Comparison of ENCODE assay signal across 21 cellular contexts in the genomic region with DNA sequence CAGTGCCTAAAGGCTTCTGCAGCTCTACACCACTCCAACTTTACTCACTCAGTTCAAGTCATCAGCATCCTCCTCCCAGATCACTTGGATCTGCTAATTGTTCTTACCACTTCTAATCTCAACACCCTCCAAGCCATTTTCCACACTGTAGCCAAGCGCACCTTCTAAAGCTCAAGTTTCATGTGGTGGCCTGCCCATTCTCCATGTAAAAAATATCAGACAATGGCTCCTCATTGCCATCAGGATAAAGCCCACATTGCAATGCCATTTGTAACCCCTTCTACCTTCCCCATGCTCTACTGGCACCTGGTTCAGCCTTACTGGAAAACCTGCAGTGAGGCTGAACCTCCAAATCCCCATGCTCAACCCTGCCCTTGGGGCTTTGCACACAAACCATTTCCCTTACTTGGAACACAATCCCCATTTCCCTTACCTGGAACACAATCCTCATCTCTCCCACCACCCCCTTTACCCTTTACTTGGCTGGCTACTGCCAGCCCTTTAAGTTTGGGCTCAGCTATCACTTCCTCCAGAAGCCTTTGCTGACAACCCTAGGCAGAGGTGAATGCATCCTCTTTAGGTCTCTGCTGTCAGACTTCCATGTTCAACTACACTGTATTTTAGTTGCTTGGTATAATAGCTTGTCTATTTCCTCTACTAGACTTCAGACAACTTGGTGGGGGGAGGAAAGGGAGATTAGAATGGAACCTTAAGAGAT.
DNase-seq lines count a peak whose midpoint lies in the region; ATAC-seq and TF ChIP-seq lines count a peak whose summit lies in the region.
"Had no signal": no experiment of that assay in that cellular context is flagged by ENCODE, and none has a peak within 500 bp of the region (broad histone marks: within the 10 kb centered on the region; RNA-seq: fewer than 3 reads in every experiment).

No MANE protein-coding gene starts in this region.

- no peaks in the 10 kb centered on the region for H3K27me3 ChIP-seq in cardiac muscle cell
- H3K27me3 ChIP-seq in mesendoderm (ENCODE audit: insufficient read depth, low read length, poor library complexity), result no peaks in the 10 kb centered on the region
- peaks cover 19% of the 10 kb centered on the region for H3K27me3 ChIP-seq in A673 (replicated peaks; ENCODE audit: insufficient read depth, low read depth, low read length, poor library complexity)
- H3K27me3 ChIP-seq in tibial artery, result no peaks in the 10 kb centered on the region

- no peaks in the 10 kb centered on the region for H3K36me3 ChIP-seq in cardiac muscle cell
- H3K36me3 ChIP-seq in mesendoderm (ENCODE audit: control insufficient read depth, insufficient read depth, low read length), result no peaks in the 10 kb centered on the region
- H3K36me3 ChIP-seq in A673 (ENCODE audit: insufficient read depth, low read length, poor library complexity, severe bottlenecking), result no peaks in the 10 kb centered on the region
- H3K36me3 ChIP-seq in tibial artery, result no peaks in the 10 kb centered on the region

- no peak overlapping the region for H3K56ac ChIP-seq in mesendoderm (ENCODE audit: low read length)

- H3K18ac ChIP-seq in mesendoderm (ENCODE audit: low read length), result peak overlapping the region; percentile 32

- no peak overlapping the region for H4K8ac ChIP-seq in mesendoderm (ENCODE audit: low read depth, low read length)

- H3K79me1 ChIP-seq in mesendoderm (ENCODE audit: low read length), result peaks cover 31% of the 10 kb centered on the region

- H3K4me1 Mint-ChIP-seq in stimulated activated memory B cell treated with anti-CD40 and anti-IgM and Interleukin-4, amounts not matched to agents 10 μg/mL and 1 μg/mL and 100 μg/mL, for 72 hours, result no peaks in the 10 kb centered on the region

- peak overlapping the region; percentile 22 for H2BK5ac ChIP-seq in mesendoderm (ENCODE audit: low read length)

- H3K4me3 ChIP-seq in cardiac muscle cell (no peak overlapping the region), mesendoderm (ENCODE audit: low read length) (no peak overlapping the region), A673 (ENCODE audit: low read depth, low read length, poor library complexity, severe bottlenecking) (no peak overlapping the region), tibial artery (no peak overlapping the region)
- H3K4me3 ChIP-seq: PC-9, SK-N-MC had no signal

- H3K27ac ChIP-seq in cardiac muscle cell (peak overlapping the region; percentile 85), caudate nucleus (ENCODE audit: low read depth, low read length) (peak overlapping the region; percentile 77), mesendoderm (ENCODE audit: low read depth, low read length) (no peak overlapping the region), A673 (ENCODE audit: low read depth, low read length, poor library complexity, severe bottlenecking) (no peak overlapping the region), tibial artery (no peak overlapping the region)
- H3K27ac ChIP-seq: PC-9, SK-N-MC had no signal

- no peak overlapping the region for H3K27ac Mint-ChIP-seq in stimulated activated memory B cell treated with anti-CD40 and anti-IgM and Interleukin-4, amounts not matched to agents 10 μg/mL and 1 μg/mL and 100 μg/mL, for 72 hours
- H3K27ac Mint-ChIP-seq: CD8-positive, alpha-beta T cell had no signal

- no peak overlapping the region for H3K4me3 Mint-ChIP-seq in stimulated activated memory B cell treated with anti-CD40 and anti-IgM and Interleukin-4, amounts not matched to agents 10 μg/mL and 1 μg/mL and 100 μg/mL, for 72 hours
- H3K4me3 Mint-ChIP-seq: CD8-positive, alpha-beta T cell had no signal

- H3K4ac ChIP-seq in mesendoderm (ENCODE audit: low read depth, low read length), result no peak overlapping the region

- ATAC-seq in Right ventricle myocardium inferior (no peak), HG03159 (IDR thresholded peaks at IDR 0.05; ENCODE audit: unreplicated experiment) (no peak)
- no peak for ATAC-seq in stimulated activated memory B cell treated with anti-CD40 and anti-IgM and Interleukin-4, amounts not matched to agents 10 μg/mL and 1 μg/mL and 100 μg/mL, for 72 hours
- ATAC-seq: CD8-positive, alpha-beta T cell had no signal

- no peak for DNase-seq in cardiac muscle cell (ENCODE audit: low read depth in 1 of 2, low spot score in 1 of 2)
- no peak for DNase-seq in Right ventricle myocardium inferior (ENCODE audit: missing footprints)
- no peak for DNase-seq in caudate nucleus (lab: John Stamatoyannopoulos, UW)
- DNase-seq in mesendoderm, result peak; percentile 65
- DNase-seq in A673 (ENCODE audit: low spot score), result no peak
- no peak for DNase-seq in tibial artery
- DNase-seq: 8988T; AML-193; Calu3; CD8-positive, alpha-beta T cell; DMS153; Kasumi-1; NCI-H1048; NCI-H1417 treated with DMSO at 0.1 percent for 48 hours; NCI-H187; PC-9; RPMI8226; SHP77 treated with DMSO at 0.1 percent for 48 hours had no signal

- H2AK5ac ChIP-seq in mesendoderm (ENCODE audit: low read length), result no peak overlapping the region

- no peak overlapping the region for H3K9ac ChIP-seq in mesendoderm (ENCODE audit: low read length)

- H3K4me1 ChIP-seq in cardiac muscle cell (ENCODE audit: low read depth) (peaks cover 92% of the 10 kb centered on the region), mesendoderm (ENCODE audit: control insufficient read depth, low read depth, low read length) (peaks cover 42% of the 10 kb centered on the region), A673 (ENCODE audit: insufficient read depth, low read length, poor library complexity, severe bottlenecking) (peaks cover 14% of the 10 kb centered on the region), tibial artery (peaks cover 0 to 4% (median 1%) of the 10 kb centered on the region in 4 donors)

- H3K4me2 ChIP-seq in mesendoderm (ENCODE audit: low read length), result no peak overlapping the region
- H3K4me2 ChIP-seq: PC-9 had no signal

- no peaks in the 10 kb centered on the region for H3K9me3 Mint-ChIP-seq in stimulated activated memory B cell treated with anti-CD40 and anti-IgM and Interleukin-4, amounts not matched to agents 10 μg/mL and 1 μg/mL and 100 μg/mL, for 72 hours
- H3K9me3 Mint-ChIP-seq: CD8-positive, alpha-beta T cell had no signal

- H3K23ac ChIP-seq in mesendoderm (ENCODE audit: low read length), result no peak overlapping the region

- WGBS in mesendoderm (ENCODE audit: extremely low coverage, insufficient coverage, low lambda C conversion rate), result no CpG with 5 or more reads among the region's 1 CpG

- H4K5ac ChIP-seq in mesendoderm (ENCODE audit: low read length), result no peak overlapping the region

- TF ChIP-seq CTCF in cardiac muscle cell (IDR thresholded peaks at IDR 0.05; ENCODE audit: low read depth, low read length) (no peak), A673 (conservative IDR thresholded peaks at IDR 0.05; ENCODE audit: low read depth, low read length) (no peak), tibial artery (IDR thresholded peaks at IDR 0.05) (no peak)

- no peak overlapping the region for H2BK120ac ChIP-seq in mesendoderm (ENCODE audit: low read depth, low read length)

- CTCF ChIA-PET in A673 (lab: Charles Lee), result no interaction called here

- POLR2A ChIA-PET in A673 (lab: Charles Lee; ENCODE audit: low non-redundant PET), result no interaction called here

- intact Hi-C loops in Right ventricle myocardium inferior (cut with DNase I) (loop anchor here (5.0 kb wide), 1 partner anchor 38 kb away; no protein-coding TSS in a partner anchor), A673 (cut with micrococcal nuclease; ENCODE audit: unreplicated experiment) (no loop called here), tibial artery (cut with DNase I; ENCODE audit: low total_unique reads) (no loop called here)

- peaks cover 4% of the 10 kb centered on the region for H3K27me3 Mint-ChIP-seq in stimulated activated memory B cell treated with anti-CD40 and anti-IgM and Interleukin-4, amounts not matched to agents 10 μg/mL and 1 μg/mL and 100 μg/mL, for 72 hours

- H2BK15ac ChIP-seq in mesendoderm (replicated peaks; ENCODE audit: low read depth), result no peak overlapping the region

- H3K79me2 ChIP-seq in mesendoderm (ENCODE audit: control insufficient read depth, insufficient read depth, low read length), result peaks cover 34% of the 10 kb centered on the region

- no TSS peak for BruUV-seq in A673 (replicated peaks; lab: Mats Ljungman, UMichigan)

- no peaks in the 10 kb centered on the region for H3K36me3 Mint-ChIP-seq in stimulated activated memory B cell treated with anti-CD40 and anti-IgM and Interleukin-4, amounts not matched to agents 10 μg/mL and 1 μg/mL and 100 μg/mL, for 72 hours
- H3K36me3 Mint-ChIP-seq: CD8-positive, alpha-beta T cell had no signal

- H3K9me3 ChIP-seq in cardiac muscle cell (ENCODE audit: low read depth) (no peaks in the 10 kb centered on the region), A673 (ENCODE audit: low read depth, low read length, poor library complexity, severe bottlenecking) (no peaks in the 10 kb centered on the region), tibial artery (no peaks in the 10 kb centered on the region)

Comparison
In these comparisons a context has a peak if more than half of its experiments do, and no peak if none do; other contexts are left out.
1. H3K27ac ChIP-seq: peak in cardiac muscle cell (single experiment) and caudate nucleus (single experiment); none in mesendoderm (single experiment), A673 (single experiment) and tibial artery (0 of 2).